8 cellular contexts compared by ENCODE assay signal in genomic region chr19:35856546-35857149, GRCh38. TPM values are rescaled to one million over a fixed set of nuclear protein-coding genes. Genes with fewer than 3 reads are reported as not detected.
A peak's percentile ranks its signal among the peaks of the same experiment; 100 is the strongest.
DNase-seq lines count a peak whose midpoint lies in the region; ATAC-seq and TF ChIP-seq lines count a peak whose summit lies in the region.

TSS of gene KIRREL2 (plus strand) at chr19:35856911. CDS start at chr19:35857120, 209 bp downstream.

- CTCF ChIA-PET in Panc1 (lab: Charles Lee), result interaction anchor here (0.5 to 1.2 kb wide), 2 partner anchors 74 to 164 kb away, joined by 4 read pairs; no protein-coding TSS in a partner anchor

- H3K9me2 ChIP-seq in GM23338 (ENCODE audit: insufficient read depth), result no peaks in the 10 kb centered on the region

- H3K9ac ChIP-seq in colonic mucosa (ENCODE audit: low read depth in 2 of 2, low read length in 2 of 2) (peak within 1 kb of the TSS in 1 of 2 donors; percentile 35), mucosa of rectum (ENCODE audit: low read depth in 1 of 2, low read length in 2 of 2) (no peak within 1 kb of the TSS)

- H3K27ac Mint-ChIP-seq in GM23338, result no peak within 1 kb of the TSS

- H3K9me3 ChIP-seq in Panc1 (ENCODE audit: control insufficient read depth, insufficient read depth, low read depth, low read length) (no peaks in the 10 kb centered on the region), colonic mucosa (no peaks in the 10 kb centered on the region), mucosa of rectum (ENCODE audit: control insufficient read depth in 2 of 2, low read length in 2 of 2) (no peaks in the 10 kb centered on the region), vagina (no peaks in the 10 kb centered on the region)

- H3K36me3 ChIP-seq in GM23338 (ENCODE audit: insufficient read depth) (no peaks in the 10 kb centered on the region), Panc1 (ENCODE audit: control insufficient read depth, insufficient read depth, low read length) (no peaks in the 10 kb centered on the region), colonic mucosa (no peaks in the 10 kb centered on the region), mucosa of rectum (ENCODE audit: control insufficient read depth in 2 of 2, insufficient read depth in 2 of 2, low read length in 2 of 2) (no peaks in the 10 kb centered on the region), vagina (no peaks in the 10 kb centered on the region)

- no peaks in the 10 kb centered on the region for H4K20me1 ChIP-seq in GM23338 (replicated peaks; ENCODE audit: insufficient read depth)

- TF ChIP-seq CTCF in GM23338 (conservative IDR thresholded peaks at IDR 0.05; ENCODE audit: low read depth in 2 of 2) (no peak), Panc1 (IDR thresholded peaks at IDR 0.05) (no peak), colonic mucosa (IDR thresholded peaks at IDR 0.05) (no peak), vagina (IDR thresholded peaks at IDR 0.05) (no peak)

- peaks cover 36% of the 10 kb centered on the region for H3K4me1 Mint-ChIP-seq in GM23338

- H3K9me3 Mint-ChIP-seq in GM23338, result no peaks in the 10 kb centered on the region

- H2AFZ ChIP-seq in GM23338, result peak within 1 kb of the TSS; percentile 98

- peak; percentile 83 for DNase-seq in GM23338 (ENCODE audit: low spot score)
- DNase-seq in Panc1 (ENCODE audit: low read depth, low spot score), result no peak
- no peak for DNase-seq in colonic mucosa
- DNase-seq in vagina (ENCODE audit: extremely low spot score in 2 of 2), result no peak
- DNase-seq in RKO (ENCODE audit: low spot score), result no peak

- H3K4me3 Mint-ChIP-seq in GM23338, result peak within 1 kb of the TSS; percentile 91

- H3F3A ChIP-seq in GM23338 (replicated peaks; ENCODE audit: low read depth), result 0 out of 2 replicates have a peak, but pooled peaks cover 3% of the 10 kb centered on the region

- TF ChIP-seq POLR2A in vagina (IDR thresholded peaks at IDR 0.05), result no peak

- BruUV-seq in Panc1 (replicated peaks; lab: Mats Ljungman, UMichigan), result no TSS peak

- peak; percentile 38 for ATAC-seq in GM23338
- peak; percentile 82 for ATAC-seq in Panc1
- ATAC-seq in HG03139 (IDR thresholded peaks at IDR 0.05; ENCODE audit: unreplicated experiment), result no peak
- no peak for ATAC-seq in GM19452 (IDR thresholded peaks at IDR 0.05; ENCODE audit: unreplicated experiment)

- peak within 1 kb of the TSS; percentile 93 for H3K4me2 ChIP-seq in GM23338

- no peak within 1 kb of the TSS for H3K27ac ChIP-seq in GM23338 (ENCODE audit: low read depth)
- H3K27ac ChIP-seq in Panc1 (ENCODE audit: low read length), result peak within 1 kb of the TSS; percentile 62
- no peak within 1 kb of the TSS for H3K27ac ChIP-seq in colonic mucosa
- H3K27ac ChIP-seq in mucosa of rectum (ENCODE audit: low read depth in 2 of 2, low read length in 2 of 2), result no peak within 1 kb of the TSS
- H3K27ac ChIP-seq in vagina, result no peak within 1 kb of the TSS

- H3K4me3 ChIP-seq in GM23338 (peak within 1 kb of the TSS; percentile 93), Panc1 (ENCODE audit: low read depth in 2 of 2, low read length in 2 of 2) (peak within 1 kb of the TSS; percentile 66 to 72), colonic mucosa (peak within 1 kb of the TSS; percentile 34), mucosa of rectum (ENCODE audit: low read length in 2 of 2) (peak within 1 kb of the TSS; percentile 2 to 48), vagina (peak within 1 kb of the TSS; percentile 30 to 41)

- in situ Hi-C loops in Panc1 (cut with HindIII; ENCODE audit: low pct_unique_long_range_greater_than_20kb, low sequenced_read_pairs), result loop anchor here (10.0 kb wide), 1 partner anchor 58 kb away; no protein-coding TSS in a partner anchor

- H3K27me3 ChIP-seq in GM23338 (ENCODE audit: insufficient read depth) (peaks cover 62% of the 10 kb centered on the region), Panc1 (ENCODE audit: control insufficient read depth, insufficient read depth, low read length) (no peaks in the 10 kb centered on the region), colonic mucosa (peaks cover 35% of the 10 kb centered on the region), mucosa of rectum (ENCODE audit: control insufficient read depth in 2 of 2, insufficient read depth in 2 of 2, low read length in 2 of 2) (peaks cover 38 to 52% of the 10 kb centered on the region in 2 donors), vagina (peaks cover 10% of the 10 kb centered on the region)

- POLR2A ChIA-PET in Panc1 (lab: Charles Lee), result interaction anchor here (0.5 to 0.7 kb wide), 2 partner anchors 11 to 72 kb away, joined by 3 to 15 read pairs; no protein-coding TSS in a partner anchor

- no peaks in the 10 kb centered on the region; the same call in 2 of the 3 replicates for H3K36me3 Mint-ChIP-seq in GM23338 (ENCODE audit: low read depth)

- intact Hi-C loops in Panc1 (cut with micrococcal nuclease; ENCODE audit: unreplicated experiment), result no loop called here
- intact Hi-C loops in colonic mucosa (cut with DNase I), result no loop called here
- intact Hi-C loops in vagina (cut with DNase I), result no loop called here

- peaks cover 27% of the 10 kb centered on the region for H3K4me1 ChIP-seq in GM23338 (ENCODE audit: insufficient read depth)
- peaks cover 6% of the 10 kb centered on the region; the same call in 1 of the 2 replicates for H3K4me1 ChIP-seq in Panc1 (ENCODE audit: control insufficient read depth, insufficient read depth, low read length)
- no peaks in the 10 kb centered on the region for H3K4me1 ChIP-seq in colonic mucosa
- H3K4me1 ChIP-seq in mucosa of rectum (ENCODE audit: control insufficient read depth in 2 of 2, insufficient read depth in 2 of 2, low read length in 2 of 2), result no peaks in the 10 kb centered on the region
- H3K4me1 ChIP-seq in vagina, result peaks cover 15% of the 10 kb centered on the region

- H3K79me2 ChIP-seq in GM23338 (replicated peaks; ENCODE audit: insufficient read depth), result no peaks in the 10 kb centered on the region

- H3K27me3 Mint-ChIP-seq in GM23338 (ENCODE audit: insufficient read depth, low read depth, poor library complexity), result peaks cover 64% of the 10 kb centered on the region

TF ChIP-seq in GM23338, 12 proteins besides CTCF, POLR2A, EP300 and RAD21:
- peak; percentile 57 for TF ChIP-seq POLR2AphosphoS5 (IDR thresholded peaks at IDR 0.05; ENCODE audit: low read depth)
- TF ChIP-seq CREB1 (CRISPR knock-in tag; IDR thresholded peaks at IDR 0.05; ENCODE audit: low read depth), result no peak

RNA-seq across cellular contexts. Expression of gene KIRREL2, which starts in this region (rescaled TPM):
- total RNA-seq in GM23338 (2014; rRNA removed; shearing (Covaris generic)), result 9.9 and 13.1 TPM in 2 replicates
- 3.6 and 3.8 TPM in 2 replicates for polyA plus RNA-seq in GM23338 (2016; fragmentation: Nextera tagmentation; extraction: Ambion mirVana)
- 5.0 TPM for total RNA-seq in Panc1 (2021; ENCODE audit: unreplicated experiment)
- polyA plus RNA-seq in Panc1 (2012; ENCODE audit: insufficient read length), result 6.5 TPM
- under 1 TPM in 1 of 2 donors, not detected in 1; 0.13 TPM for total RNA-seq in colonic mucosa
- not detected for total RNA-seq in vagina

Comparison
In these comparisons a context has a peak if more than half of its experiments do, and no peak if none do; other contexts are left out.
1. ATAC-seq: peak in GM23338 (single experiment) and Panc1 (single experiment); none in HG03139 (single experiment) and GM19452 (single experiment).
2. H3K4me3 ChIP-seq: peak in every context shown above with its lines; median percentile 93 in GM23338; 69 in Panc1; 36 in vagina; 34 in colonic mucosa; 25 in mucosa of rectum.